Comparison of ENCODE assay signal across 1 cellular context in the genomic region with DNA sequence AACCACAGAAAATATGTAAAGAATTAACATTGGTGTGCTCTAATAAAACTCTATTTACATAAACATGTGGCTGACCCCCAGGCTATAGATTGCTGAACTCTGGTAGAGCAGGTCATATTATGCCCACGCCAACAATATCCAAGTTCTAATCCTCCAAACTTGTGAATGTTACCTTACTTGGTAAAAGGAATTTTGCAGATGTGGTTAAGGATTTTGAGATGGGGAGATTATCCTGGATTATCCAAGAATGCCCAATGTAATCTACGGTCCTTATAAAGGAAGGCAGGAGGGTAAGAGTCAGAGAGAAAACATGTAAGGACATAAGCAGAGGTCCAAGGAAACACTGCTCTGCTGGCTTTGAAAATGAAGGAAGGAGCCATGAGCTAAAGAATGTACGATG.
TF ChIP-seq lines count a peak whose summit lies in the region.

No MANE protein-coding gene starts in this region.

TF ChIP-seq in HepG2, 621 proteins besides CTCF, POLR2A, EP300 and RAD21 (continued from another document):
- TF ChIP-seq TFDP2 (CRISPR knock-in tag; IDR thresholded peaks at IDR 0.05) (no peak), ISX (CRISPR knock-in tag; conservative IDR thresholded peaks at IDR 0.05) (no peak), MAFF (IDR thresholded peaks at IDR 0.05; ENCODE audit: low read depth, low read length) (no peak), SKI (IDR thresholded peaks at IDR 0.05; ENCODE audit: partially characterized antibody) (no peak), TAF1 (CRISPR knock-in tag; IDR thresholded peaks at IDR 0.05) (no peak), KLF11 (CRISPR knock-in tag; IDR thresholded peaks at IDR 0.05) (no peak), MEF2D (CRISPR knock-in tag; IDR thresholded peaks at IDR 0.05) (no peak)
